7 cellular contexts compared by ENCODE assay signal in the genomic region with DNA sequence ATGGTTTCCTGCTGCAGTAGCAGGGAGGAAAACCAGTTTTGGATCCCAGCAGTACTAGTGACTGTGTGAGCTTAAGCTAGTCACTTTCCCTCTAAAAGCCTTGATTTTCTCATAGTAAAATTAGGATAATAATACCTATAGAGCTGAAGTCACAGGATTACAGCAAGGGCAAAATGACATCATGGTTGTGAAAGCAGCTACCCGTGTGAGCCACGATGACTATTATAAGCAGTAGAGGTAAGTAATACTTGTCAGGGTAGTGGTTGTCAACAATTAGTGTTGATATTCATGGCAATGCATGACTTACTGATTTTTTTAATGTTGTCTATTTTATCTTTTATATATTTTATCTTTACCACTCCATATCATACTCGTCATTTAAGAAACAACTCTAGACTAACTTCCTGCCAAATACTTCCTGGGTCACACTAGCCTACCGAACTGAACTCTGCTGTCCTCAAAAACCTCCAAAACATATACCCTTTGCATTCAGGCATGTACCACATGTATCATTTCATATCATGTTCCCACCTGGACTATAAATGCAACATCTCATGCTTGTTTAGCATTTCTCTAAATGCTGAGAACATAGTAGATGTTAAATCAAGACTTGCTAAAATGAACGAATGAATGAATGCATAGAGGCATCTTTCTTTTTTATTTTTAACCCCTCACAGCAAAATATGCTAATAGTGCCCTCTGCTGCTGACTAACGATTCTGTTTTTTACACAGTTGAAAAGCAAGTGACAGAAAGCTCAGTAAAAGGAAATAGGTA.
DNase-seq lines count a peak whose midpoint lies in the region; ATAC-seq, FAIRE-seq and TF ChIP-seq lines count a peak whose summit lies in the region.

No MANE protein-coding gene starts in this region.

- ATAC-seq in HG02642 (IDR thresholded peaks at IDR 0.05; ENCODE audit: poor library complexity, unreplicated experiment) (no peak), HG02884 (IDR thresholded peaks at IDR 0.05; ENCODE audit: unreplicated experiment) (no peak)

- FAIRE-seq in G401.6 (lab: Jason Lieb, UNC) = peak; percentile 89

- DNase-seq in HFF-Myc (ENCODE audit: extremely low read depth, low read depth) = no peak
- peak; percentile 59 for DNase-seq in RPMI7951 (ENCODE audit: low read depth)
- DNase-seq in fibroblast of villous mesenchyme (ENCODE audit: low read depth) = peak; percentile 37
- DNase-seq in substantia nigra (lab: John Stamatoyannopoulos, UW) = no peak

- peak; percentile 40 for TF ChIP-seq CTCF in HFF-Myc (IDR thresholded peaks at IDR 0.05; ENCODE audit: low read depth, low read length, missing control alignments)
- TF ChIP-seq CTCF in fibroblast of villous mesenchyme (IDR thresholded peaks at IDR 0.05; ENCODE audit: insufficient read depth, low read depth, low read length) = peak; percentile 60

- H3K27ac ChIP-seq in substantia nigra (ENCODE audit: low read depth, low read length, poor library complexity, severe bottlenecking) = no peak overlapping the region

- H3K4me3 ChIP-seq in HFF-Myc (replicated peaks; ENCODE audit: low read depth, low read length) (no peak overlapping the region), fibroblast of villous mesenchyme (ENCODE audit: low read depth, low read length) (no peak overlapping the region)

Comparison
In these comparisons a context has a peak if more than half of its experiments do, and no peak if none do; other contexts are left out.
1. DNase-seq: peak in RPMI7951 (single experiment) and fibroblast of villous mesenchyme (single experiment); none in HFF-Myc (single experiment) and substantia nigra (0 of 49).